Comparison of ENCODE assay signal across 1 cellular context in the genomic region with DNA sequence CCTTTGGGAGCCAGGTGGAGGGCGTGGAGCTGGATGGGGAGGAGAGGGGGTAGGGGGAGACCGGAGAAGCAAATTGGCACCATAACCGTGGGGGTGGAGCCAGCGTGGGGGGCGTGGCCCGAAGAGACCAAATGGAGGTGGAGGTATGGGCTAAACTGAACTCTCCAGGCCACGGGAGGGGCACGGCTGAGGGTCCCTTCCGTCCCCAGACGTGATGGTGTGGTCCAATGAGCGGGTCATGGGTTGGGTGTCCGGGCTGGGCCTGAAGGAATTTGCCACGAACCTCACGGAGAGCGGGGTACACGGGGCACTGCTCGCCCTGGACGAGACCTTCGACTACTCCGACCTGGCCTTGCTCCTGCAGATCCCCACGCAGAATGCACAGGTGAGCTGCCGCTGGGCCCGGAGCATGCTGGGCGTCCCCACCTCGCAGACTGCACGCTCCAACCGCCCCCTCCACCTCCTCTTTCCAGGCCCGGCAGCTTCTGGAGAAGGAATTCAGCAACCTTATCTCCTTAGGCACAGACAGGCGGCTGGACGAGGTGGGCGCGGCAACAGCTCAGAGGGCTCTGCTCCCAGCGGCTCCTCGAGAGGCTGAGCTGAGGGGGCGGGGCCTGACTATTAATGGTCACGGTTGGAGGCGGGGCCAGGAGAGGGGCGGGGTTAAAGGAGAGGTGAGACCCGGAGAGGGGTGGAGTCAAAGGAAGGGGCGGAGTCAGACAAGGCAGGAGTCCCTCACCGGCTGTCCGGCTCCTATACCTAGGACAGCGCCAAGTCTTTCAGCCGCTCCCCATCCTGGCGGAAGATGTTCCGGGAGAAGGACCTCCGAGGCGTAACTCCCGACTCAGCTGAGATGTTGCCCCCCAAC.
TF ChIP-seq lines count a peak whose summit lies in the region.

No MANE protein-coding gene starts in this region.

TF ChIP-seq in HEK293, 187 proteins besides CTCF, POLR2A, EP300 and RAD21 (continued from another document):
- TF ChIP-seq, protein P1, sequence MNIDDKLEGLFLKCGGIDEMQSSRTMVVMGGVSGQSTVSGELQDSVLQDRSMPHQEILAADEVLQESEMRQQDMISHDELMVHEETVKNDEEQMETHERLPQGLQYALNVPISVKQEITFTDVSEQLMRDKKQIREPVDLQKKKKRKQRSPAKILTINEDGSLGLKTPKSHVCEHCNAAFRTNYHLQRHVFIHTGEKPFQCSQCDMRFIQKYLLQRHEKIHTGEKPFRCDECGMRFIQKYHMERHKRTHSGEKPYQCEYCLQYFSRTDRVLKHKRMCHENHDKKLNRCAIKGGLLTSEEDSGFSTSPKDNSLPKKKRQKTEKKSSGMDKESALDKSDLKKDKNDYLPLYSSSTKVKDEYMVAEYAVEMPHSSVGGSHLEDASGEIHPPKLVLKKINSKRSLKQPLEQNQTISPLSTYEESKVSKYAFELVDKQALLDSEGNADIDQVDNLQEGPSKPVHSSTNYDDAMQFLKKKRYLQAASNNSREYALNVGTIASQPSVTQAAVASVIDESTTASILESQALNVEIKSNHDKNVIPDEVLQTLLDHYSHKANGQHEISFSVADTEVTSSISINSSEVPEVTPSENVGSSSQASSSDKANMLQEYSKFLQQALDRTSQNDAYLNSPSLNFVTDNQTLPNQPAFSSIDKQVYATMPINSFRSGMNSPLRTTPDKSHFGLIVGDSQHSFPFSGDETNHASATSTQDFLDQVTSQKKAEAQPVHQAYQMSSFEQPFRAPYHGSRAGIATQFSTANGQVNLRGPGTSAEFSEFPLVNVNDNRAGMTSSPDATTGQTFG (tag by site-specific recombination; IDR thresholded peaks at IDR 0.05; ENCODE audit: borderline replicate concordance) = no peak
- no peak for TF ChIP-seq ZNF24 (tag by site-specific recombination; IDR thresholded peaks at IDR 0.05)
- TF ChIP-seq, protein P2, sequence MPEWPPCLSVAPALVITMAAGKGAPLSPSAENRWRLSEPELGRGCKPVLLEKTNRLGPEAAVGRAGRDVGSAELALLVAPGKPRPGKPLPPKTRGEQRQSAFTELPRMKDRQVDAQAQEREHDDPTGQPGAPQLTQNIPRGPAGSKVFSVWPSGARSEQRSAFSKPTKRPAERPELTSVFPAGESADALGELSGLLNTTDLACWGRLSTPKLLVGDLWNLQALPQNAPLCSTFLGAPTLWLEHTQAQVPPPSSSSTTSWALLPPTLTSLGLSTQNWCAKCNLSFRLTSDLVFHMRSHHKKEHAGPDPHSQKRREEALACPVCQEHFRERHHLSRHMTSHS (tag by site-specific recombination; IDR thresholded peaks at IDR 0.05) = no peak
- no peak for TF ChIP-seq ZNF830 (tag by site-specific recombination; IDR thresholded peaks at IDR 0.05; ENCODE audit: low read depth)
- TF ChIP-seq ZNF558 (tag by site-specific recombination; IDR thresholded peaks at IDR 0.05) = no peak
- no peak for TF ChIP-seq ZNF548 (tag by site-specific recombination; IDR thresholded peaks at IDR 0.05)
- TF ChIP-seq, protein P3, sequence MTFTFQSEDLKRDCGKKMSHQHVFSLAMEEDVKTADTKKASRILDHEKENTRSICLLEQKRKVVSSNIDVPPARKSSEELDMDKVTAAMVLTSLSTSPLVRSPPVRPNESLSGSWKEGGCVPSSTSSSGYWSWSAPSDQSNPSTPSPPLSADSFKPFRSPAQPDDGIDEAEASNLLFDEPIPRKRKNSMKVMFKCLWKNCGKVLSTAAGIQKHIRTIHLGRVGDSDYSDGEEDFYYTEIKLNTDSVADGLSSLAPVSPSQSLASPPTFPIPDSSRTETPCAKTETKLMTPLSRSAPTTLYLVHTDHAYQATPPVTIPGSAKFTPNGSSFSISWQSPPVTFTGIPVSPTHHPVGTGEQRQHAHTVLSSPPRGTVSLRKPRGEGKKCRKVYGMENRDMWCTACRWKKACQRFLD (tag by site-specific recombination; IDR thresholded peaks at IDR 0.05) = no peak
- TF ChIP-seq ZBTB48 (tag by site-specific recombination; IDR thresholded peaks at IDR 0.05) = peak; percentile 52; the same call in 1 of the 2 replicates
- TF ChIP-seq GFI1B (tag by site-specific recombination; IDR thresholded peaks at IDR 0.05) = no peak
- no peak for TF ChIP-seq ZNF239 (tag by site-specific recombination; IDR thresholded peaks at IDR 0.05)
- TF ChIP-seq, protein P4, sequence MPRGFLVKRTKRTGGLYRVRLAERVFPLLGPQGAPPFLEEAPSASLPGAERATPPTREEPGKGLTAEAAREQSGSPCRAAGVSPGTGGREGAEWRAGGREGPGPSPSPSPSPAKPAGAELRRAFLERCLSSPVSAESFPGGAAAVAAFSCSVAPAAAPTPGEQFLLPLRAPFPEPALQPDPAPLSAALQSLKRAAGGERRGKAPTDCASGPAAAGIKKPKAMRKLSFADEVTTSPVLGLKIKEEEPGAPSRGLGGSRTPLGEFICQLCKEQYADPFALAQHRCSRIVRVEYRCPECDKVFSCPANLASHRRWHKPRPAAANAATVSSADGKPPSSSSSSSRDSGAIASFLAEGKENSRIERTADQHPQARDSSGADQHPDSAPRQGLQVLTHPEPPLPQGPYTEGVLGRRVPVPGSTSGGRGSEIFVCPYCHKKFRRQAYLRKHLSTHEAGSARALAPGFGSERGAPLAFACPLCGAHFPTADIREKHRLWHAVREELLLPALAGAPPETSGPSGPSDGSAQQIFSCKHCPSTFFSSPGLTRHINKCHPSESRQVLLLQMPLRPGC (tag by site-specific recombination; IDR thresholded peaks at IDR 0.05) = no peak
- TF ChIP-seq SP2 (tag by site-specific recombination; IDR thresholded peaks at IDR 0.05) = peak; percentile 83
- no peak for TF ChIP-seq ZNF114 (tag by site-specific recombination; IDR thresholded peaks at IDR 0.05)
